ENCODE assay signal across 8 cellular contexts in the genomic region with DNA sequence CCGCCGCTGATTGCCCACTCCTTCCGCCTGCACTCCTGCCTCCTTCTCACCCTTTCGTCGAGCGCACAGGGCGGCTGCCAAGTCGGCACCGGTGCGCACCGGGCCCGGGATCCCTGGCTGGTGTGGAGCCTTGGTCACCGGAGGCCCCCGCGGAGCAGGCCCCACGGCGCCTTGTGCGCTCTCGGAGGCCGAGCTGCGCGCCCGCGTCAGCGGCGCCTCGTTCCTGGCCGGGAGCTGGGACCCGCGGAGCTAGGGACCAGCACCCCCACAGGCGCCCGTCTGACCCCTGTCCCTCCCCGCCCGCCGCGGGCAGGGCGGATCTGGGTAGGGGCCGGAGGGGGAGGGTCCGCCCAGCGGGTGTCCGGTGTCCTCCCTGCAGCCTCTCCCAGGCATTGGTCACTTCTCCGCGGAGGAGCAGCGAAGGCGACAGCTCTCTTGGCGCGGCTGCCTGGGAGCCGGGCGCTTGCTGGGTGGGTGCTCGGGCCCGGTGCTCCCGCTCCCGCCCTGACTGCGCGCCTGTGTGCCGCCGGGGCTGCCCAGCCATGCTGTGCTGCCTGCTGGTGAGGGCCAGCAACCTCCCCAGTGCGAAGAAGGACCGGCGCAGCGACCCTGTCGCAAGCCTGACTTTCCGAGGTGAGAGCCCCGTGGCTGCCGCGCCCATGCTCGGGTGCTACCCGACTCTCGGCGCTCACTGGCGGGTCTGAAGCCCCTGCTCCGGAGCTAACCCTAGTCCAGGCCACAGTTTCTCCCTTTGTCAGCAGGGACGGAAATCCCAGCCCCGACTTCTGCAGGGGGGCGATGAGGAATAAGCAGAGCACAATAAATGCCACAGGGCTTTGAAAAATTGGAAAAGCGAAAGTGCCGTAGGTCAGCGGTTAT. TPM values are rescaled to one million over a fixed set of nuclear protein-coding genes. Genes with fewer than 3 reads are reported as not detected.
DNase-seq lines count a peak whose midpoint lies in the region; ATAC-seq and TF ChIP-seq lines count a peak whose summit lies in the region.

No MANE protein-coding gene starts in this region.

- H3K4me1 Mint-ChIP-seq in T-helper 17 cell, result peaks cover 7% of the 10 kb centered on the region
- peaks cover 35% of the 10 kb centered on the region for H3K4me1 Mint-ChIP-seq in nephron

- DNase-seq in GM13976 (ENCODE audit: low spot score), result peak; percentile 66
- DNase-seq in T-helper 17 cell, result no peak
- DNase-seq in fibroblast of pulmonary artery (ENCODE audit: low read depth), result no peak
- DNase-seq in NCI-H187 (lab: John Stamatoyannopoulos, UW), result no peak

- no peak for TF ChIP-seq CTCF in GM13976 (IDR thresholded peaks at IDR 0.05; ENCODE audit: borderline replicate concordance, control extremely low read depth, extremely low read depth, insufficient read depth, missing control alignments)
- no peak for TF ChIP-seq CTCF in fibroblast of pulmonary artery (IDR thresholded peaks at IDR 0.05; ENCODE audit: low read length, missing control alignments)
- TF ChIP-seq CTCF in nephron (IDR thresholded peaks at IDR 0.05; ENCODE audit: unreplicated experiment in 3 of 3), result no peak

- no peak overlapping the region for H3K27ac ChIP-seq in ACC112 (ENCODE audit: low read depth, low read length)

- H3K36me3 Mint-ChIP-seq in T-helper 17 cell (ENCODE audit: low read depth) (no peaks in the 10 kb centered on the region), nephron (ENCODE audit: low read depth) (no peaks in the 10 kb centered on the region)

- H3K27ac Mint-ChIP-seq in T-helper 17 cell (no peak overlapping the region), nephron (no peak overlapping the region)

- in situ Hi-C loops in GM13976 (cut with MboI; ENCODE audit: low sequenced_read_pairs, unreplicated experiment), result no loop called here

- H3K4me3 ChIP-seq in ACC112 (ENCODE audit: low read depth, low read length), result peak overlapping the region; percentile 80
- H3K4me3 ChIP-seq in fibroblast of pulmonary artery (replicated peaks; ENCODE audit: low read depth, low read length), result peak overlapping the region; percentile 62

- H3K4me1 ChIP-seq in ACC112 (ENCODE audit: control insufficient read depth, insufficient read depth, low read length, unreplicated experiment), result no peaks in the 10 kb centered on the region

- H3K27me3 Mint-ChIP-seq in T-helper 17 cell, result peaks cover 37% of the 10 kb centered on the region
- peaks cover 49% of the 10 kb centered on the region for H3K27me3 Mint-ChIP-seq in nephron (ENCODE audit: low read depth)

- H3K36me3 ChIP-seq in ACC112 (ENCODE audit: insufficient read depth, low read length), result no peaks in the 10 kb centered on the region

- no peaks in the 10 kb centered on the region for H3K79me2 ChIP-seq in ACC112 (ENCODE audit: control insufficient read depth, insufficient read depth, low read length, unreplicated experiment)

- H3K9me3 Mint-ChIP-seq in nephron, result no peaks in the 10 kb centered on the region

- no peaks in the 10 kb centered on the region for H3K9me3 ChIP-seq in T-helper 17 cell (ENCODE audit: control insufficient read depth, low read length, poor library complexity, severe bottlenecking)

- ATAC-seq in T-helper 17 cell (peak; percentile 33), GM18873 (IDR thresholded peaks at IDR 0.05; ENCODE audit: low FRiP score, unreplicated experiment) (no peak), GM19351 (IDR thresholded peaks at IDR 0.05; ENCODE audit: unreplicated experiment) (no peak)

- H3K4me3 Mint-ChIP-seq in T-helper 17 cell, result peak overlapping the region; percentile 89
- H3K4me3 Mint-ChIP-seq in nephron, result peak overlapping the region; percentile 71 to 83 (median 80)

- H2AFZ ChIP-seq in ACC112 (ENCODE audit: low read length, unreplicated experiment), result peak overlapping the region; percentile 33

- peaks cover 49% of the 10 kb centered on the region for H3K27me3 ChIP-seq in ACC112 (ENCODE audit: insufficient read depth, low read length)

RNA-seq across cellular contexts. Expression of gene DYSF, which starts 13.2 kb away (rescaled TPM):
- 1 to 10 TPM in 1 of 2 donors, under 1 TPM in 1; 0.34 to 2.8 TPM for total RNA-seq in T-helper 17 cell
